13 cellular contexts compared by ENCODE assay signal in the genomic region with DNA sequence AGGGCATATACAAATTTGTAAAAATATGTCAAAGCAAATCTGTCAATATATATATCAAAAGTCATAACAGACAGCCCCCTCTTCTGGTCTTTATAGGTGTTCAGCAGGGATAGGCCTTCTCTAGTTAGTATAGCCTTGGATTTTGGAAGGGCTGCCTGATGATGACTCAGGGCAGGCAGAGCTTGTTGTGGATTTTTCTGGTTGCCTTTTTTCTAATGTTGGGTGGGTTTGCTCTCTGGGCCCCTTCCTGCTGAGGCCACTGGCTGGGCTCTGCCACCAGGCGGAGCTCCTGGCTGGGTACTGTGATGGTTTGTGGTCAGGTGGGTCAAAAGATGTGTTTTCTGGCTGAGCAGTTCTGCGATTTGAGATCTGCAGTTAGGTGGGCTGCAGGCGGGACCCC.
DNase-seq lines count a peak whose midpoint lies in the region; FAIRE-seq and TF ChIP-seq lines count a peak whose summit lies in the region.
"Had no signal": no experiment of that assay in that cellular context is flagged by ENCODE, and none has a peak within 500 bp of the region (broad histone marks: within the 10 kb centered on the region; RNA-seq: fewer than 3 reads in every experiment).

No MANE protein-coding gene starts in this region.

- H3K9ac ChIP-seq in SK-N-SH = no peak overlapping the region

- H3K4me3 ChIP-seq in SK-N-SH (ENCODE audit: low read depth in 2 of 2, low read length in 1 of 2) (no peak overlapping the region), hepatocyte (no peak overlapping the region)
- H3K4me3 ChIP-seq: vagina had no signal

- FAIRE-seq in D721Med (lab: Jason Lieb, UNC) = no peak
- FAIRE-seq: kidney had no signal

- no peak for TF ChIP-seq EP300 in SK-N-SH (IDR thresholded peaks at IDR 0.05; ENCODE audit: borderline replicate concordance in 1 of 2, low read depth in 1 of 2, low read length in 1 of 2)

- H3K27ac ChIP-seq in SK-N-SH (ENCODE audit: low read depth in 2 of 2, low read length in 1 of 2) (no peak overlapping the region), hepatocyte (no peak overlapping the region)
- H3K27ac ChIP-seq: vagina had no signal

- H2AFZ ChIP-seq in SK-N-SH (ENCODE audit: low read depth) = no peak overlapping the region
- H2AFZ ChIP-seq in hepatocyte = no peak overlapping the region

- H3K9me3 ChIP-seq in SK-N-SH (no peaks in the 10 kb centered on the region), hepatocyte (ENCODE audit: low read depth) (no peaks in the 10 kb centered on the region)
- H3K9me3 ChIP-seq: vagina had no signal

- CTCF ChIA-PET in SK-N-SH (lab: Yijun Ruan, JAX) = interaction anchor here (0.6 to 0.9 kb wide), 2 partner anchors 462 to 464 kb away, joined by 3 to 4 read pairs; no protein-coding TSS in a partner anchor

- H3K36me3 ChIP-seq in SK-N-SH (replicated peaks in 1 of 2; ENCODE audit: control insufficient read depth in 1 of 2, insufficient read depth in 2 of 2, low read length in 1 of 2) = no peaks in the 10 kb centered on the region
- no peaks in the 10 kb centered on the region for H3K36me3 ChIP-seq in hepatocyte (replicated peaks; ENCODE audit: insufficient read depth, low read depth)
- H3K36me3 ChIP-seq: vagina had no signal

- no peaks in the 10 kb centered on the region for H3F3A ChIP-seq in SK-N-SH (replicated peaks; ENCODE audit: insufficient read depth)

- H3K27me3 ChIP-seq in SK-N-SH (ENCODE audit: insufficient read depth) (no peaks in the 10 kb centered on the region), hepatocyte (no peaks in the 10 kb centered on the region)
- H3K27me3 ChIP-seq: vagina had no signal

- TF ChIP-seq CTCF in D721Med (IDR thresholded peaks at IDR 0.05; ENCODE audit: insufficient read depth, missing control alignments) (peak; percentile 15), SK-N-SH (IDR thresholded peaks at IDR 0.05) (peak; percentile 40), hepatocyte (IDR thresholded peaks at IDR 0.05; ENCODE audit: poor library complexity) (peak; percentile 46)

- 59% methylated on average over 3 of the region's 3 CpGs for WGBS in SK-N-SH (ENCODE audit: low lambda C conversion rate)
- 65% methylated on average over 3 of the region's 3 CpGs for WGBS in hepatocyte (ENCODE audit: low lambda C conversion rate, missing lambda C conversion rate)

- DNase-seq in D721Med (ENCODE audit: insufficient read length, low spot score) (no peak), HT-29 (ENCODE audit: low spot score) (peak; percentile 1), SK-N-SH (peak; percentile 20), hepatocyte (ENCODE audit: low spot score) (no peak), Ammon's horn (ENCODE audit: low spot score) (no peak), OCI-M1 (lab: John Stamatoyannopoulos, UW) (no peak), NK-92 (lab: John Stamatoyannopoulos, UW; ENCODE audit: unreplicated experiment) (no peak), SW 1271 (lab: John Stamatoyannopoulos, UW) (no peak)
- DNase-seq: anterior cingulate cortex; CD4-positive, CD25-positive, alpha-beta regulatory T cell; kidney; NCI-H2029 treated with DMSO at 0.1 percent for 48 hours had no signal

- H3K4me2 ChIP-seq in SK-N-SH = no peak overlapping the region
- no peak overlapping the region for H3K4me2 ChIP-seq in hepatocyte

- peak; percentile 35; the same call in 1 of the 2 replicates for TF ChIP-seq RAD21 in SK-N-SH (IDR thresholded peaks at IDR 0.05; ENCODE audit: low read length)

- H4K20me1 ChIP-seq in SK-N-SH (ENCODE audit: insufficient read depth) (no peaks in the 10 kb centered on the region), hepatocyte (ENCODE audit: insufficient read depth, poor library complexity, severe bottlenecking) (no peaks in the 10 kb centered on the region)

- H3K9me2 ChIP-seq in SK-N-SH (no peaks in the 10 kb centered on the region), hepatocyte (replicated peaks; ENCODE audit: insufficient read depth) (no peaks in the 10 kb centered on the region)

- POLR2A ChIA-PET in SK-N-SH (lab: Yijun Ruan, JAX) = no interaction called here

- H3K4me1 ChIP-seq in SK-N-SH (ENCODE audit: control insufficient read depth in 1 of 2, insufficient read depth in 2 of 2, low read depth in 1 of 2, low read length in 1 of 2) (no peaks in the 10 kb centered on the region), hepatocyte (ENCODE audit: insufficient read depth) (no peaks in the 10 kb centered on the region)
- H3K4me1 ChIP-seq: vagina had no signal

- H3K79me2 ChIP-seq in SK-N-SH (ENCODE audit: insufficient read depth) (no peaks in the 10 kb centered on the region), hepatocyte (no peaks in the 10 kb centered on the region)

TF ChIP-seq in SK-N-SH, 30 proteins besides CTCF, POLR2A, EP300 and RAD21:
- TF ChIP-seq CHD2 (IDR thresholded peaks at IDR 0.05; ENCODE audit: low read length, partially characterized antibody) (no peak), TEAD4 (IDR thresholded peaks at IDR 0.05; ENCODE audit: borderline replicate concordance, insufficient read depth) (no peak), NFIC (IDR thresholded peaks at IDR 0.05; ENCODE audit: borderline replicate concordance) (no peak), SMC3 (IDR thresholded peaks at IDR 0.05; ENCODE audit: low read depth, low read length) (no peak), SIN3A (IDR thresholded peaks at IDR 0.05; ENCODE audit: borderline replicate concordance, low read depth, low read length) (no peak), RCOR1 (IDR thresholded peaks at IDR 0.05; ENCODE audit: low read length) (no peak), FOXJ3 (CRISPR knock-in tag; IDR thresholded peaks at IDR 0.05) (no peak), RFX5 (IDR thresholded peaks at IDR 0.05; ENCODE audit: low read length) (no peak), RXRA (IDR thresholded peaks at IDR 0.05; ENCODE audit: borderline replicate concordance, low read depth) (no peak), EZH2phosphoT487 (IDR thresholded peaks at IDR 0.05; ENCODE audit: borderline replicate concordance, low read depth) (no peak), POLR2AphosphoS5 (IDR thresholded peaks at IDR 0.05; ENCODE audit: low read depth, low read length) (no peak), TCF12 (IDR thresholded peaks at IDR 0.05) (no peak), ELF1 (IDR thresholded peaks at IDR 0.05) (no peak), GATA2 (CRISPR knock-in tag; IDR thresholded peaks at IDR 0.05) (no peak), JUND (IDR thresholded peaks at IDR 0.05) (no peak)
- TF ChIP-seq, protein P1, sequence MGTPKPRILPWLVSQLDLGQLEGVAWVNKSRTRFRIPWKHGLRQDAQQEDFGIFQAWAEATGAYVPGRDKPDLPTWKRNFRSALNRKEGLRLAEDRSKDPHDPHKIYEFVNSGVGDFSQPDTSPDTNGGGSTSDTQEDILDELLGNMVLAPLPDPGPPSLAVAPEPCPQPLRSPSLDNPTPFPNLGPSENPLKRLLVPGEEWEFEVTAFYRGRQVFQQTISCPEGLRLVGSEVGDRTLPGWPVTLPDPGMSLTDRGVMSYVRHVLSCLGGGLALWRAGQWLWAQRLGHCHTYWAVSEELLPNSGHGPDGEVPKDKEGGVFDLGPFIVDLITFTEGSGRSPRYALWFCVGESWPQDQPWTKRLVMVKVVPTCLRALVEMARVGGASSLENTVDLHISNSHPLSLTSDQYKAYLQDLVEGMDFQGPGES (IDR thresholded peaks at IDR 0.05; ENCODE audit: low read depth, low read length) = no peak
- TF ChIP-seq, protein P2, sequence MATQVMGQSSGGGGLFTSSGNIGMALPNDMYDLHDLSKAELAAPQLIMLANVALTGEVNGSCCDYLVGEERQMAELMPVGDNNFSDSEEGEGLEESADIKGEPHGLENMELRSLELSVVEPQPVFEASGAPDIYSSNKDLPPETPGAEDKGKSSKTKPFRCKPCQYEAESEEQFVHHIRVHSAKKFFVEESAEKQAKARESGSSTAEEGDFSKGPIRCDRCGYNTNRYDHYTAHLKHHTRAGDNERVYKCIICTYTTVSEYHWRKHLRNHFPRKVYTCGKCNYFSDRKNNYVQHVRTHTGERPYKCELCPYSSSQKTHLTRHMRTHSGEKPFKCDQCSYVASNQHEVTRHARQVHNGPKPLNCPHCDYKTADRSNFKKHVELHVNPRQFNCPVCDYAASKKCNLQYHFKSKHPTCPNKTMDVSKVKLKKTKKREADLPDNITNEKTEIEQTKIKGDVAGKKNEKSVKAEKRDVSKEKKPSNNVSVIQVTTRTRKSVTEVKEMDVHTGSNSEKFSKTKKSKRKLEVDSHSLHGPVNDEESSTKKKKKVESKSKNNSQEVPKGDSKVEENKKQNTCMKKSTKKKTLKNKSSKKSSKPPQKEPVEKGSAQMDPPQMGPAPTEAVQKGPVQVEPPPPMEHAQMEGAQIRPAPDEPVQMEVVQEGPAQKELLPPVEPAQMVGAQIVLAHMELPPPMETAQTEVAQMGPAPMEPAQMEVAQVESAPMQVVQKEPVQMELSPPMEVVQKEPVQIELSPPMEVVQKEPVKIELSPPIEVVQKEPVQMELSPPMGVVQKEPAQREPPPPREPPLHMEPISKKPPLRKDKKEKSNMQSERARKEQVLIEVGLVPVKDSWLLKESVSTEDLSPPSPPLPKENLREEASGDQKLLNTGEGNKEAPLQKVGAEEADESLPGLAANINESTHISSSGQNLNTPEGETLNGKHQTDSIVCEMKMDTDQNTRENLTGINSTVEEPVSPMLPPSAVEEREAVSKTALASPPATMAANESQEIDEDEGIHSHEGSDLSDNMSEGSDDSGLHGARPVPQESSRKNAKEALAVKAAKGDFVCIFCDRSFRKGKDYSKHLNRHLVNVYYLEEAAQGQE (IDR thresholded peaks at IDR 0.05; ENCODE audit: low read depth, low read length) = no peak
- TF ChIP-seq, protein P3, sequence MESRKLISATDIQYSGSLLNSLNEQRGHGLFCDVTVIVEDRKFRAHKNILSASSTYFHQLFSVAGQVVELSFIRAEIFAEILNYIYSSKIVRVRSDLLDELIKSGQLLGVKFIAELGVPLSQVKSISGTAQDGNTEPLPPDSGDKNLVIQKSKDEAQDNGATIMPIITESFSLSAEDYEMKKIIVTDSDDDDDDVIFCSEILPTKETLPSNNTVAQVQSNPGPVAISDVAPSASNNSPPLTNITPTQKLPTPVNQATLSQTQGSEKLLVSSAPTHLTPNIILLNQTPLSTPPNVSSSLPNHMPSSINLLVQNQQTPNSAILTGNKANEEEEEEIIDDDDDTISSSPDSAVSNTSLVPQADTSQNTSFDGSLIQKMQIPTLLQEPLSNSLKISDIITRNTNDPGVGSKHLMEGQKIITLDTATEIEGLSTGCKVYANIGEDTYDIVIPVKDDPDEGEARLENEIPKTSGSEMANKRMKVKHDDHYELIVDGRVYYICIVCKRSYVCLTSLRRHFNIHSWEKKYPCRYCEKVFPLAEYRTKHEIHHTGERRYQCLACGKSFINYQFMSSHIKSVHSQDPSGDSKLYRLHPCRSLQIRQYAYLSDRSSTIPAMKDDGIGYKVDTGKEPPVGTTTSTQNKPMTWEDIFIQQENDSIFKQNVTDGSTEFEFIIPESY (IDR thresholded peaks at IDR 0.05; ENCODE audit: borderline replicate concordance, low read depth) = no peak
- TF ChIP-seq, protein P4, sequence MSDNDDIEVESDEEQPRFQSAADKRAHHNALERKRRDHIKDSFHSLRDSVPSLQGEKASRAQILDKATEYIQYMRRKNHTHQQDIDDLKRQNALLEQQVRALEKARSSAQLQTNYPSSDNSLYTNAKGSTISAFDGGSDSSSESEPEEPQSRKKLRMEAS (IDR thresholded peaks at IDR 0.05; ENCODE audit: low read depth) = no peak

Comparison
In these comparisons a context has a peak if more than half of its experiments do, and no peak if none do; other contexts are left out.
1. DNase-seq: peak in HT-29 (single experiment) and SK-N-SH (single experiment); none in D721Med (single experiment), hepatocyte (single experiment), Ammon's horn (single experiment), OCI-M1 (single experiment), NK-92 (single experiment) and SW 1271 (0 of 2).
2. Peak in every context shown above with its lines, with median percentiles within 50 percentile points of each other: CTCF ChIP-seq.